12 cellular contexts compared by ENCODE assay signal in the genomic region with DNA sequence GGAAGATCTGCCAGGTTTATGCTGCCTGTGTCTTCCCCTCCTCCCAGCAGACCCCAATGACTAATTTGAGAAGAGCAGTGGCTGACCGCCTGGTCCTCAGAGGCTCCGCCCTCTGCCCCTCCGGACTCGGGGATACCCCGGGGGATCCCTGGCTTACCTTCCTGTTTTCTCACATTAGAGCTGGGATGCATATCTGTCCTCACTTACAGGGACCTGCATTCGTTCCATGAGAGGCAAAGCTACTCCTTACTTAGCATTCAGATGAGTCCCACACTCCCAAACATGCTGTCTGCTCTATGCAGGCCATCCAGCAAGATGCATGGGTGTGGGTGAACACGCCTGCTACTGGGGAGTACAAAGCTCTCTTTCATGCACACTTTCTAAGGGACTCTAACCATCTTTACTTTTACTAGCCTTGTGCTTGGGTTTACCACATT. TPM values are rescaled to one million over a fixed set of nuclear protein-coding genes. Genes with fewer than 3 reads are reported as not detected.
DNase-seq lines count a peak whose midpoint lies in the region; ATAC-seq and TF ChIP-seq lines count a peak whose summit lies in the region.
"Had no signal": no experiment of that assay in that cellular context is flagged by ENCODE, and none has a peak within 500 bp of the region (broad histone marks: within the 10 kb centered on the region; RNA-seq: fewer than 3 reads in every experiment).

No MANE protein-coding gene starts in this region.

- H3K27me3 Mint-ChIP-seq in CD8-positive, alpha-beta memory T cell = no peaks in the 10 kb centered on the region

- 69 to 76% (median 71%) methylated on average over 7 of the region's 7 CpGs for WGBS in heart left ventricle, 4 donors

- H3K9me3 ChIP-seq in CD8-positive, alpha-beta memory T cell (ENCODE audit: low read length) = no peaks in the 10 kb centered on the region
- H3K9me3 ChIP-seq in OCI-LY3 (ENCODE audit: insufficient read depth, low read length) (no peaks in the 10 kb centered on the region), heart left ventricle (no peaks in the 10 kb centered on the region)
- H3K9me3 ChIP-seq: SK-N-SH had no signal

- intact Hi-C loops in heart left ventricle (cut with DNase I) = no loop called here

- H3K27me3 ChIP-seq in CD8-positive, alpha-beta memory T cell (ENCODE audit: insufficient read depth, low read length, poor library complexity, severe bottlenecking) = no peaks in the 10 kb centered on the region
- H3K27me3 ChIP-seq in OCI-LY3 (ENCODE audit: low read depth, low read length) (no peaks in the 10 kb centered on the region), heart left ventricle (no peaks in the 10 kb centered on the region), brain microvascular endothelial cell (replicated peaks) (no peaks in the 10 kb centered on the region)

- H3K4me2 ChIP-seq in OCI-LY3 (ENCODE audit: low read length) = peak overlapping the region; percentile 99

- peak overlapping the region in 2 of 7 donors; percentile 1 to 66 for H3K4me3 Mint-ChIP-seq in CD8-positive, alpha-beta memory T cell

- in situ Hi-C loops in brain microvascular endothelial cell (cut with HindIII; ENCODE audit: low pct_ligation_motif_present, low sequenced_read_pairs) = no loop called here

- H3K4me1 ChIP-seq in CD8-positive, alpha-beta memory T cell (ENCODE audit: insufficient read depth, low read length) = peaks cover 64% of the 10 kb centered on the region
- peaks cover 96% of the 10 kb centered on the region for H3K4me1 ChIP-seq in OCI-LY3 (ENCODE audit: low read length)
- peaks cover 3 to 78% (median 45%) of the 10 kb centered on the region in 12 donors for H3K4me1 ChIP-seq in heart left ventricle

- TF ChIP-seq CTCF in OCI-LY3 (IDR thresholded peaks at IDR 0.05; ENCODE audit: low read depth, low read length) (no peak), heart left ventricle (IDR thresholded peaks at IDR 0.05) (no peak), brain microvascular endothelial cell (IDR thresholded peaks at IDR 0.05; ENCODE audit: low read depth, low read length, missing control alignments) (no peak)

- no peak for DNase-seq in CD8-positive, alpha-beta memory T cell
- no peak for DNase-seq in pons (ENCODE audit: low spot score)
- DNase-seq in heart left ventricle = no peak
- DNase-seq in brain microvascular endothelial cell = no peak
- no peak for DNase-seq in SK-N-DZ (ENCODE audit: low spot score)
- DNase-seq: activated T-cell treated with anti-CD3 and anti-CD28 coated beads for 4 hours, cerebellar nuclear complex, retina, SK-N-SH had no signal

- TF ChIP-seq POLR2A in heart left ventricle (IDR thresholded peaks at IDR 0.05) = no peak

- H3K9ac ChIP-seq in OCI-LY3 (ENCODE audit: low read length) = peak overlapping the region; percentile 78
- H3K9ac ChIP-seq: SK-N-SH had no signal

- no peak overlapping the region for H2AFZ ChIP-seq in OCI-LY3 (ENCODE audit: low read depth, low read length)

- H3K27ac ChIP-seq in CD8-positive, alpha-beta memory T cell (ENCODE audit: low read depth, low read length) = no peak overlapping the region
- peak overlapping the region; percentile 96 for H3K27ac ChIP-seq in OCI-LY3 (ENCODE audit: low read length)
- no peak overlapping the region for H3K27ac ChIP-seq in heart left ventricle
- no peak overlapping the region for H3K27ac ChIP-seq in brain microvascular endothelial cell

- CTCF ChIA-PET in CD8-positive, alpha-beta memory T cell (lab: Charles Lee) = interaction anchor here (1.0 kb wide), 1 partner anchor 53 kb away, joined by 3 read pairs; no protein-coding TSS in a partner anchor

- peaks cover 7 to 24% (median 12%) of the 10 kb centered on the region in 3 donors for H3K36me3 Mint-ChIP-seq in CD8-positive, alpha-beta memory T cell

- H3K27ac Mint-ChIP-seq in CD8-positive, alpha-beta memory T cell = peak overlapping the region in 6 of 8 donors; percentile 9 to 75 (median 38)

- H3K36me3 ChIP-seq in CD8-positive, alpha-beta memory T cell (ENCODE audit: insufficient read depth, low read length) = peaks cover 4% of the 10 kb centered on the region
- H3K36me3 ChIP-seq in OCI-LY3 (replicated peaks; ENCODE audit: low read depth, low read length) (peaks cover 23% of the 10 kb centered on the region), heart left ventricle (no peaks in the 10 kb centered on the region), brain microvascular endothelial cell (replicated peaks) (no peaks in the 10 kb centered on the region)

- POLR2A ChIA-PET in CD8-positive, alpha-beta memory T cell (lab: Charles Lee) = no interaction called here

- H3K9me3 Mint-ChIP-seq in CD8-positive, alpha-beta memory T cell = no peaks in the 10 kb centered on the region

- H3K4me1 Mint-ChIP-seq in CD8-positive, alpha-beta memory T cell = peaks cover 78 to 98% (median 97%) of the 10 kb centered on the region in 3 donors

- peak; percentile 38 for ATAC-seq in GM19043 (IDR thresholded peaks at IDR 0.05; ENCODE audit: low read depth, unreplicated experiment)
- peak; percentile 57 for ATAC-seq in HG02852 (IDR thresholded peaks at IDR 0.05; ENCODE audit: unreplicated experiment)
- no peak for ATAC-seq in heart left ventricle

- H3K4me3 ChIP-seq in CD8-positive, alpha-beta memory T cell (ENCODE audit: low read length) = no peak overlapping the region
- H3K4me3 ChIP-seq in OCI-LY3 (ENCODE audit: low read length) (peak overlapping the region; percentile 74), heart left ventricle (no peak overlapping the region), brain microvascular endothelial cell (ENCODE audit: low read depth, low read length) (no peak overlapping the region)

- peaks cover 53% of the 10 kb centered on the region for H4K20me1 ChIP-seq in OCI-LY3 (ENCODE audit: insufficient read depth, low read length)

- H3K79me2 ChIP-seq in OCI-LY3 (ENCODE audit: low read length) = peaks cover 100% of the 10 kb centered on the region

RNA-seq across cellular contexts. Expression of gene VOPP1, which starts 24.0 kb away (rescaled TPM):
- total RNA-seq in CD8-positive, alpha-beta memory T cell = 10 to 100 TPM; 65.6 to 67.3 TPM
- 34.8 TPM for polyA plus RNA-seq in CD8-positive, alpha-beta memory T cell
- 10 to 100 TPM; 20.3 to 58.0 (median 26.8) TPM for total RNA-seq in heart left ventricle
- 10 to 100 TPM in 1 of 2 donors, 1 to 10 TPM in 1; 9.9 to 22.8 TPM for polyA plus RNA-seq in heart left ventricle
- 48.1 and 50.4 TPM in 2 replicates for polyA plus RNA-seq in SK-N-DZ (2014; cell fraction: cytosol; rRNA removed)
- polyA plus RNA-seq in SK-N-DZ (2014; cell fraction: nucleus; rRNA removed) = 15.3 and 23.6 TPM in 2 replicates

Comparison
In these comparisons a context has a peak if more than half of its experiments do, and no peak if none do; other contexts are left out.
1. ATAC-seq: peak in GM19043 (single experiment) and HG02852 (single experiment); none in heart left ventricle (0 of 4).